ENCODE assay signal across 22 cellular contexts in the genomic region with DNA sequence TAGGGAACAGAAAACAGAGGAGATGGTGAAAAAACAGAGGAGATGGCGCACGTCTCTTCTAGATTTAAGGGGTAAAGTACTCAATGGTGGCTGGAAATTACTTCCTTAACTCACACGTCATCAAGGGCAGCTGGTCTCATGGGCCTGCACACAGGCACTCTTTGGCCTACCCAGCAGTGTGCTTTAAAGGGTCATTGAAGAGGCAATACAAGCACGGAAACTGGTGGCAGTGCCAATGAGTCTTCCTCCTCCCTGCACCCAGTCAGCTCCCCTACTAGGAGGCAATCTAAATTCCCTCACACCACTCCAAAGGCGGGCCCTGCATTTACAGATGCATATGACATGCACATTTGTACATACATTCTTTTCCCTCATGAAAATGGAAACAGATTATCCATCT. TPM values are rescaled to one million over a fixed set of nuclear protein-coding genes. Genes with fewer than 3 reads are reported as not detected.
DNase-seq lines count a peak whose midpoint lies in the region; ATAC-seq and TF ChIP-seq lines count a peak whose summit lies in the region.
"Had no signal": no experiment of that assay in that cellular context is flagged by ENCODE, and none has a peak within 500 bp of the region (broad histone marks: within the 10 kb centered on the region; RNA-seq: fewer than 3 reads in every experiment).

No MANE protein-coding gene starts in this region.

- H3K4me1 Mint-ChIP-seq in glutamatergic neuron (ENCODE audit: low read depth, unreplicated experiment) (peaks cover 25% of the 10 kb centered on the region), neural crest cell (peaks cover 38% of the 10 kb centered on the region)
- H3K4me1 Mint-ChIP-seq: CD8-positive, alpha-beta memory T cell had no signal

- no peaks in the 10 kb centered on the region for H3K9me3 ChIP-seq in left ventricle myocardium inferior (replicated peaks)
- no peaks in the 10 kb centered on the region for H3K9me3 ChIP-seq in OCI-LY7 (ENCODE audit: low read length)

- H3K36me3 ChIP-seq in left ventricle myocardium inferior (peaks cover 24% of the 10 kb centered on the region), OCI-LY7 (ENCODE audit: insufficient read depth, low read length) (no peaks in the 10 kb centered on the region)

- no TSS peak for BruUV-seq in OCI-LY7 (replicated peaks; lab: Mats Ljungman, UMichigan)

- H3K4me3 Mint-ChIP-seq in glutamatergic neuron (ENCODE audit: unreplicated experiment) (no peak overlapping the region), neural crest cell (no peak overlapping the region)
- H3K4me3 Mint-ChIP-seq: CD8-positive, alpha-beta memory T cell had no signal

- H3K36me3 Mint-ChIP-seq in glutamatergic neuron (ENCODE audit: unreplicated experiment) (no peaks in the 10 kb centered on the region), neural crest cell (ENCODE audit: low read depth) (peaks cover 4% of the 10 kb centered on the region)

- H3K27ac ChIP-seq in left ventricle myocardium inferior (replicated peaks): no peak overlapping the region
- peak overlapping the region; percentile 59 for H3K27ac ChIP-seq in temporal lobe (ENCODE audit: low read depth, low read length)
- H3K27ac ChIP-seq in OCI-LY7 (ENCODE audit: low read depth, low read length, poor library complexity, severe bottlenecking): no peak overlapping the region
- H3K27ac ChIP-seq: C4-2B had no signal

- CTCF ChIA-PET in OCI-LY7 (lab: Charles Lee; ENCODE audit: unreplicated experiment): no interaction called here

- no peak for ATAC-seq in Right ventricle myocardium superior (ENCODE audit: poor library complexity)
- ATAC-seq in GM18867 (IDR thresholded peaks at IDR 0.05; ENCODE audit: unreplicated experiment): no peak
- ATAC-seq: HCT116 had no signal

- TF ChIP-seq CTCF in left ventricle myocardium inferior (IDR thresholded peaks at IDR 0.05; ENCODE audit: borderline replicate concordance): no peak
- no peak for TF ChIP-seq CTCF in glutamatergic neuron (IDR thresholded peaks at IDR 0.05; ENCODE audit: partially characterized antibody, unreplicated experiment)
- TF ChIP-seq CTCF in neural crest cell (conservative IDR thresholded peaks at IDR 0.05): no peak
- no peak for TF ChIP-seq CTCF in OCI-LY7 (conservative IDR thresholded peaks at IDR 0.05; ENCODE audit: low read length)

- no peak overlapping the region for H2AFZ ChIP-seq in OCI-LY7 (ENCODE audit: low read length)

- no peak overlapping the region for H3K4me2 ChIP-seq in OCI-LY7 (ENCODE audit: low read length)

- H3K4me1 ChIP-seq in left ventricle myocardium inferior: peaks cover 53% of the 10 kb centered on the region
- no peaks in the 10 kb centered on the region for H3K4me1 ChIP-seq in OCI-LY7 (ENCODE audit: insufficient read depth, low read length, poor library complexity, severe bottlenecking)

- POLR2A ChIA-PET in OCI-LY7 (lab: Charles Lee): no interaction called here

- H4K20me1 ChIP-seq in OCI-LY7 (ENCODE audit: insufficient read depth, low read length): no peaks in the 10 kb centered on the region

- DNase-seq in Right ventricle myocardium superior (peak; percentile 21), left ventricle myocardium inferior (no peak), glutamatergic neuron (peak; percentile 8), neural crest cell (ENCODE audit: low read depth, low spot score) (no peak), OCI-LY7 (ENCODE audit: low spot score) (no peak), NCI-H526 treated with DMSO at 0.1 percent for 48 hours (lab: John Stamatoyannopoulos, UW) (no peak)
- DNase-seq: 8988T, Calu3, DMS153, GOT3, Kasumi-1, NCI-H1417, NCI-H1694 treated with DMSO at 0.1 percent for 48 hours, NCI-H2081 treated with DMSO at 0.1 percent for 48 hours, NCI-H446, NCI-H526, SHP77 had no signal

- H3K27me3 Mint-ChIP-seq in glutamatergic neuron (ENCODE audit: unreplicated experiment) (peaks cover 6% of the 10 kb centered on the region), neural crest cell (ENCODE audit: low read depth) (no peaks in the 10 kb centered on the region)

- H3K27ac Mint-ChIP-seq in glutamatergic neuron (ENCODE audit: unreplicated experiment) (no peak overlapping the region), neural crest cell (ENCODE audit: unreplicated experiment) (peak overlapping the region; percentile 47)

- H3K4me3 ChIP-seq in left ventricle myocardium inferior (no peak overlapping the region), OCI-LY7 (ENCODE audit: low read depth, low read length, poor library complexity, severe bottlenecking) (no peak overlapping the region)

- no peaks in the 10 kb centered on the region for H3K79me2 ChIP-seq in OCI-LY7 (ENCODE audit: insufficient read depth, low read depth, low read length)

- no peaks in the 10 kb centered on the region for H3K9me2 ChIP-seq in OCI-LY7 (ENCODE audit: insufficient read depth, low read length)

- H3K27me3 ChIP-seq in left ventricle myocardium inferior (ENCODE audit: low read depth): no peaks in the 10 kb centered on the region

- intact Hi-C loops in Right ventricle myocardium superior (cut with DNase I) (no loop called here), left ventricle myocardium inferior (cut with micrococcal nuclease) (no loop called here), OCI-LY7 (cut with micrococcal nuclease; ENCODE audit: unreplicated experiment) (no loop called here)

- no peaks in the 10 kb centered on the region for H3K9me3 Mint-ChIP-seq in glutamatergic neuron (ENCODE audit: unreplicated experiment)
- no peaks in the 10 kb centered on the region for H3K9me3 Mint-ChIP-seq in neural crest cell
- H3K9me3 Mint-ChIP-seq: CD8-positive, alpha-beta memory T cell had no signal

RNA-seq across cellular contexts. Expression of a gene that starts 47.4 kb away (rescaled TPM):
- 146 TPM for total RNA-seq in Right ventricle myocardium superior
- 150 TPM for total RNA-seq in left ventricle myocardium inferior
- total RNA-seq in glutamatergic neuron (ENCODE audit: unreplicated experiment): 24.2 TPM
- 74.2 and 76.8 TPM in 2 replicates for total RNA-seq in neural crest cell
- 9.8 TPM for total RNA-seq in temporal lobe
- 44.8 and 55.7 TPM in 2 replicates for total RNA-seq in OCI-LY7 (2014; rRNA removed; shearing (Covaris generic))
- 103 and 121 TPM in 2 replicates for total RNA-seq in OCI-LY7 (2022)

RNA-seq across cellular contexts. Expression of a gene that starts 50.8 kb away (rescaled TPM):
- 53.3 TPM for total RNA-seq in Right ventricle myocardium superior
- total RNA-seq in left ventricle myocardium inferior: 47.5 TPM
- 3.0 TPM for total RNA-seq in glutamatergic neuron (ENCODE audit: unreplicated experiment)
- total RNA-seq in neural crest cell: 24.3 and 26.5 TPM in 2 replicates
- 5.7 TPM for total RNA-seq in temporal lobe
- 0.95 and 0.98 TPM in 2 replicates for total RNA-seq in OCI-LY7 (2014; rRNA removed; shearing (Covaris generic))
- total RNA-seq in OCI-LY7 (2022): 2.2 and 3.7 TPM in 2 replicates

Comparison
In these comparisons a context has a peak if more than half of its experiments do, and no peak if none do; other contexts are left out.
1. DNase-seq: peak in Right ventricle myocardium superior (single experiment) and glutamatergic neuron (single experiment); none in left ventricle myocardium inferior (single experiment), neural crest cell (single experiment), OCI-LY7 (single experiment) and NCI-H526 treated with DMSO at 0.1 percent for 48 hours (single experiment).